In genomic region chr19:42079276-42079669, GRCh38 we compare ENCODE assay signal across 21 cellular contexts.
"Had no signal": no experiment of that assay in that cellular context is flagged by ENCODE, and none has a peak within 500 bp of the region (broad histone marks: within the 10 kb centered on the region; RNA-seq: fewer than 3 reads in every experiment).

No MANE protein-coding gene starts in this region.

- DNase-seq: activated CD4-positive, alpha-beta T cell treated with anti-CD3 and anti-CD28 coated beads for 36 hours; activated CD4-positive, alpha-beta T cell treated with anti-CD3 and anti-CD28 coated beads, Interleukin-2, amount 50 U/mL, for 48 hours; activated gamma-delta T cell; central memory CD4-positive, alpha-beta T cell; dermis blood vessel endothelial cell; effector CD8-positive, alpha-beta T cell; esophagus squamous epithelium; gastrocnemius medialis; islet precursor cell; left cardiac atrium; right lobe of liver; stimulated activated CD4-positive, alpha-beta T cell treated with anti-CD3 and anti-CD28 coated beads, Interleukin-1b, Interleukin-23, amount 100 ng/mL, for 48 hours; T-helper 1 cell; T-helper 9 cell; testis; uterus had no signal

- H3K9me3 Mint-ChIP-seq: activated naive CD4-positive, alpha-beta T cell treated with anti-CD3 and anti-CD28 coated beads, Interleukin-2, amount 50 U/mL, for 24 hours; activated T-helper 1 cell treated with anti-CD3 and anti-CD28 coated beads, Interleukin-12 subunit alpha, Interleukin-12 subunit beta, Interleukin-2, Interleukin-4 antibody, amounts not matched to agents 30 ng/mL and 10 ng/mL and 1 ng/mL, durations not matched to agents 14 hours and 24 hours and 36 hours; memory B cell; WTC11 had no signal

- H3K4me3 ChIP-seq: esophagus squamous epithelium, gastrocnemius medialis, right lobe of liver, skin epidermis, testis, uterus had no signal

- H3K9me3 ChIP-seq: esophagus squamous epithelium, gastrocnemius medialis, right lobe of liver, testis, uterus had no signal

- H3K4me3 Mint-ChIP-seq: activated CD4-positive, alpha-beta T cell treated with anti-CD3 and anti-CD28 coated beads for 36 hours; activated naive CD4-positive, alpha-beta T cell treated with anti-CD3 and anti-CD28 coated beads, Interleukin-2, amount 50 U/mL, for 24 hours; activated T-helper 1 cell treated with anti-CD3 and anti-CD28 coated beads, Interleukin-12 subunit alpha, Interleukin-12 subunit beta, Interleukin-2, Interleukin-4 antibody, amounts not matched to agents 30 ng/mL and 10 ng/mL and 1 ng/mL, durations not matched to agents 14 hours and 24 hours and 36 hours; memory B cell; WTC11 had no signal

- H3K27ac Mint-ChIP-seq: activated CD4-positive, alpha-beta T cell treated with anti-CD3 and anti-CD28 coated beads for 36 hours; activated naive CD4-positive, alpha-beta T cell treated with anti-CD3 and anti-CD28 coated beads, Interleukin-2, amount 50 U/mL, for 24 hours; activated T-helper 1 cell treated with anti-CD3 and anti-CD28 coated beads, Interleukin-12 subunit alpha, Interleukin-12 subunit beta, Interleukin-2, Interleukin-4 antibody, amounts not matched to agents 30 ng/mL and 10 ng/mL and 1 ng/mL, durations not matched to agents 14 hours and 24 hours and 36 hours; memory B cell; WTC11 had no signal

- H3K36me3 ChIP-seq: uterus had no signal

- H3K27me3 Mint-ChIP-seq: activated CD4-positive, alpha-beta T cell treated with anti-CD3 and anti-CD28 coated beads for 36 hours; activated naive CD4-positive, alpha-beta T cell treated with anti-CD3 and anti-CD28 coated beads, Interleukin-2, amount 50 U/mL, for 24 hours; memory B cell had no signal

- H3K27me3 ChIP-seq: esophagus squamous epithelium, gastrocnemius medialis, right lobe of liver, testis, uterus had no signal

- ATAC-seq: activated CD4-positive, alpha-beta T cell treated with anti-CD3 and anti-CD28 coated beads for 36 hours; gastrocnemius medialis; left cardiac atrium; right lobe of liver; WTC11 had no signal
